In genomic region chr15:33068531-33068990, GRCh38 we compare ENCODE assay signal across 8 cellular contexts.
DNase-seq lines count a peak whose midpoint lies in the region; ATAC-seq and TF ChIP-seq lines count a peak whose summit lies in the region.

No MANE protein-coding gene starts in this region.

- ATAC-seq in esophagus mucosa (peak; percentile 100), HG02571 (IDR thresholded peaks at IDR 0.05; ENCODE audit: unreplicated experiment) (no peak), GM21423 (IDR thresholded peaks at IDR 0.05; ENCODE audit: unreplicated experiment) (no peak), GM18907 (IDR thresholded peaks at IDR 0.05; ENCODE audit: unreplicated experiment) (no peak)

- H3K36me3 Mint-ChIP-seq in osteocyte (ENCODE audit: unreplicated experiment): no peaks in the 10 kb centered on the region

- peaks cover 48% of the 10 kb centered on the region for H3K4me1 Mint-ChIP-seq in osteocyte (ENCODE audit: unreplicated experiment)

- peak overlapping the region; percentile 98 for H3K27ac Mint-ChIP-seq in osteocyte (ENCODE audit: unreplicated experiment)

- H3K27me3 Mint-ChIP-seq in osteocyte (ENCODE audit: unreplicated experiment): no peaks in the 10 kb centered on the region

- DNase-seq in EL (peak; percentile 41), NCI-H510A (lab: John Stamatoyannopoulos, UW) (peak; percentile 18), osteocyte (ENCODE audit: extremely low spot score, unreplicated experiment) (no peak), GM10248 (ENCODE audit: extremely low spot score) (no peak)

- CTCF ChIA-PET in GM10248 (lab: Yijun Ruan, JAX): interaction anchor here (1.6 kb wide), 1 partner anchor 18 kb away, joined by 4 read pairs; no protein-coding TSS in a partner anchor

- peak overlapping the region; percentile 63 for H3K4me3 Mint-ChIP-seq in osteocyte (ENCODE audit: unreplicated experiment)

- TF ChIP-seq CTCF in osteocyte (IDR thresholded peaks at IDR 0.05): no peak
- no peak for TF ChIP-seq CTCF in GM10248 (IDR thresholded peaks at IDR 0.05; ENCODE audit: control extremely low read depth, extremely low read depth, low read depth, missing control alignments)

- POLR2A ChIA-PET in GM10248 (lab: Yijun Ruan, JAX): no interaction called here

- no peaks in the 10 kb centered on the region for H3K9me3 Mint-ChIP-seq in osteocyte (ENCODE audit: unreplicated experiment)

Comparison
In these comparisons a context has a peak if more than half of its experiments do, and no peak if none do; other contexts are left out.
1. DNase-seq: peak in EL (single experiment) and NCI-H510A (single experiment); none in osteocyte (single experiment) and GM10248 (single experiment).